In genomic region chr12:101671157-101671791, GRCh38 we compare ENCODE assay signal across 9 cellular contexts. TPM values are rescaled to one million over a fixed set of nuclear protein-coding genes. Genes with fewer than 3 reads are reported as not detected.
A peak's percentile ranks its signal among the peaks of the same experiment; 100 is the strongest.
DNase-seq lines count a peak whose midpoint lies in the region; ATAC-seq and TF ChIP-seq lines count a peak whose summit lies in the region.
"Had no signal": no experiment of that assay in that cellular context is flagged by ENCODE, and none has a peak within 500 bp of the region (broad histone marks: within the 10 kb centered on the region; RNA-seq: fewer than 3 reads in every experiment).

No MANE protein-coding gene starts in this region.

- peak overlapping the region; percentile 61 for H3K27ac ChIP-seq in OCI-LY1 (ENCODE audit: low read depth, low read length, poor library complexity, severe bottlenecking)
- H3K27ac ChIP-seq in upper lobe of right lung, result no peak overlapping the region
- H3K27ac ChIP-seq in neural progenitor cell, result no peak overlapping the region
- H3K27ac ChIP-seq: psoas muscle had no signal

- peak overlapping the region; percentile 14 for H3K4me2 ChIP-seq in OCI-LY1 (ENCODE audit: low read length)
- H3K4me2 ChIP-seq in neural progenitor cell, result no peak overlapping the region

- H3K9me3 ChIP-seq in OCI-LY1 (ENCODE audit: low read length) (no peaks in the 10 kb centered on the region), upper lobe of right lung (no peaks in the 10 kb centered on the region), neural progenitor cell (ENCODE audit: low read depth) (no peaks in the 10 kb centered on the region)
- H3K9me3 ChIP-seq: psoas muscle had no signal

- no peaks in the 10 kb centered on the region for H3K79me2 ChIP-seq in OCI-LY1 (ENCODE audit: insufficient read depth, low read length)
- H3K79me2 ChIP-seq in neural progenitor cell (ENCODE audit: low read depth), result no peaks in the 10 kb centered on the region

- no peak overlapping the region for H3K4me3 Mint-ChIP-seq in neural progenitor cell

- H2AFZ ChIP-seq in OCI-LY1 (ENCODE audit: low read length) (no peak overlapping the region), neural progenitor cell (replicated peaks) (no peak overlapping the region)

- DNase-seq in epithelial cell of proximal tubule (ENCODE audit: low read depth), result peak; percentile 31
- no peak for DNase-seq in upper lobe of right lung
- DNase-seq in iPS-NIHi7 (ENCODE audit: extremely low spot score), result no peak
- no peak for DNase-seq in NCI-H2107 (lab: John Stamatoyannopoulos, UW)
- DNase-seq in neural progenitor cell (ENCODE audit: low spot score), result no peak
- DNase-seq: psoas muscle had no signal

- H3K36me3 ChIP-seq in OCI-LY1 (ENCODE audit: insufficient read depth, low read length) (no peaks in the 10 kb centered on the region), upper lobe of right lung (no peaks in the 10 kb centered on the region), neural progenitor cell (no peaks in the 10 kb centered on the region)

- no peaks in the 10 kb centered on the region for H3F3A ChIP-seq in OCI-LY1 (ENCODE audit: insufficient read depth, low read length)
- no peaks in the 10 kb centered on the region for H3F3A ChIP-seq in neural progenitor cell (ENCODE audit: low read depth)

- peaks cover 2% of the 10 kb centered on the region for H3K4me1 Mint-ChIP-seq in neural progenitor cell

- H3K4me1 ChIP-seq in OCI-LY1 (ENCODE audit: insufficient read depth, low read length, severe bottlenecking) (peaks cover 53% of the 10 kb centered on the region), upper lobe of right lung (peaks cover 4% of the 10 kb centered on the region), neural progenitor cell (no peaks in the 10 kb centered on the region)

- TF ChIP-seq CTCF in OCI-LY1 (IDR thresholded peaks at IDR 0.05; ENCODE audit: low read length), result no peak
- TF ChIP-seq CTCF in epithelial cell of proximal tubule (conservative IDR thresholded peaks at IDR 0.05; ENCODE audit: low read depth, low read length), result no peak
- TF ChIP-seq CTCF in upper lobe of right lung (IDR thresholded peaks at IDR 0.05), result no peak
- no peak for TF ChIP-seq CTCF in neural progenitor cell (IDR thresholded peaks at IDR 0.05)

- H4K20me1 ChIP-seq in OCI-LY1 (ENCODE audit: insufficient read depth, low read length) (no peaks in the 10 kb centered on the region), neural progenitor cell (ENCODE audit: low read depth) (no peaks in the 10 kb centered on the region)

- H3K27ac Mint-ChIP-seq in neural progenitor cell, result no peak overlapping the region

- H3K9me2 ChIP-seq in OCI-LY1 (ENCODE audit: low read depth, low read length), result no peaks in the 10 kb centered on the region

- intact Hi-C loops in upper lobe of right lung (cut with DNase I), result no loop called here

- H3K27me3 Mint-ChIP-seq in neural progenitor cell (ENCODE audit: insufficient read depth, low read depth), result peaks cover 3% of the 10 kb centered on the region

- H3K9me3 Mint-ChIP-seq in neural progenitor cell, result no peaks in the 10 kb centered on the region

- H3K36me3 Mint-ChIP-seq in neural progenitor cell, result no peaks in the 10 kb centered on the region

- H3K27me3 ChIP-seq in OCI-LY1 (ENCODE audit: insufficient read depth, low read length) (no peaks in the 10 kb centered on the region), upper lobe of right lung (no peaks in the 10 kb centered on the region), neural progenitor cell (no peaks in the 10 kb centered on the region)

- H3K4me3 ChIP-seq in OCI-LY1 (ENCODE audit: low read depth, low read length, poor library complexity, severe bottlenecking), result no peak overlapping the region
- no peak overlapping the region for H3K4me3 ChIP-seq in epithelial cell of proximal tubule (ENCODE audit: low read depth, low read length)
- no peak overlapping the region for H3K4me3 ChIP-seq in upper lobe of right lung
- no peak overlapping the region for H3K4me3 ChIP-seq in neural progenitor cell
- H3K4me3 ChIP-seq: psoas muscle had no signal

- ATAC-seq in GM18868 (IDR thresholded peaks at IDR 0.05; ENCODE audit: unreplicated experiment), result peak; percentile 96
- peak; percentile 88 for ATAC-seq in HG02678 (IDR thresholded peaks at IDR 0.05; ENCODE audit: unreplicated experiment)
- ATAC-seq in upper lobe of right lung, result peak; percentile 84

- H3K9ac ChIP-seq in OCI-LY1 (ENCODE audit: low read length) (peak overlapping the region; percentile 17; the same call in 1 of the 2 replicates), neural progenitor cell (no peak overlapping the region)

RNA-seq across cellular contexts. Expression of gene CHPT1, which starts 26.2 kb away (rescaled TPM):
- total RNA-seq in epithelial cell of proximal tubule (17.6 and 40.1 TPM in 2 replicates), upper lobe of right lung (71.4 TPM), neural progenitor cell (ENCODE audit: low replicate concordance) (6.5 and 12.7 TPM in 2 replicates)
